Comparison of ENCODE assay signal across 16 cellular contexts in genomic region chr20:50099565-50099991, GRCh38. TPM values are rescaled to one million over a fixed set of nuclear protein-coding genes. Genes with fewer than 3 reads are reported as not detected.
DNase-seq lines count a peak whose midpoint lies in the region; ATAC-seq and TF ChIP-seq lines count a peak whose summit lies in the region.
"Had no signal": no experiment of that assay in that cellular context is flagged by ENCODE, and none has a peak within 500 bp of the region (broad histone marks: within the 10 kb centered on the region; RNA-seq: fewer than 3 reads in every experiment).

No MANE protein-coding gene starts in this region.

- H3K9me3 ChIP-seq in endodermal cell (ENCODE audit: control insufficient read depth, low read length) (no peaks in the 10 kb centered on the region), upper lobe of right lung (no peaks in the 10 kb centered on the region)

- H3K36me3 Mint-ChIP-seq in natural killer cell, result peaks cover 5% of the 10 kb centered on the region
- H3K36me3 Mint-ChIP-seq in natural killer cell treated with Interleukin-12 subunit alpha and Interleukin-12 subunit beta and Interleukin-15 and Interleukin-18, amount 100 ng/mL, for 72 hours, result peaks cover 38% of the 10 kb centered on the region
- H3K36me3 Mint-ChIP-seq in endodermal cell (ENCODE audit: low read depth), result peaks cover 27% of the 10 kb centered on the region
- peaks cover 0 to 63% (median 10%) of the 10 kb centered on the region in 3 donors for H3K36me3 Mint-ChIP-seq in naive thymus-derived CD8-positive, alpha-beta T cell

- no peak for DNase-seq in natural killer cell
- DNase-seq in natural killer cell treated with Interleukin-12 subunit alpha and Interleukin-12 subunit beta and Interleukin-15 and Interleukin-18, amount 100 ng/mL, for 72 hours (ENCODE audit: low spot score), result no peak
- no peak for DNase-seq in endodermal cell
- DNase-seq in naive thymus-derived CD8-positive, alpha-beta T cell, result no peak
- no peak for DNase-seq in upper lobe of right lung
- DNase-seq in COR-L47 (lab: John Stamatoyannopoulos, UW), result no peak
- DNase-seq: activated CD8-positive, alpha-beta memory T cell treated with anti-CD3 and anti-CD28 coated beads, Interleukin-2, amount 10 ng/mL, durations not matched to agents 7 days and 5 days; activated gamma-delta T cell; amniotic stem cell; H9; NCI-H526 treated with DMSO at 0.1 percent for 48 hours; stimulated activated CD4-positive, alpha-beta T cell treated with anti-CD3 and anti-CD28 coated beads, Interleukin-4, amount 100 ng/mL, for 24 hours; substantia nigra had no signal

- POLR2A ChIA-PET in naive thymus-derived CD8-positive, alpha-beta T cell (lab: Charles Lee), result interaction anchor here (1.1 to 2.8 kb wide), 2 partner anchors 13 to 53 kb away, joined by 3 to 9 read pairs; partner anchors contain the start of gene UBE2V1

- peaks cover 63 to 65% of the 10 kb centered on the region in 2 donors for H3K4me1 Mint-ChIP-seq in natural killer cell
- peaks cover 63 to 70% of the 10 kb centered on the region in 2 donors for H3K4me1 Mint-ChIP-seq in natural killer cell treated with Interleukin-12 subunit alpha and Interleukin-12 subunit beta and Interleukin-15 and Interleukin-18, amount 100 ng/mL, for 72 hours (ENCODE audit: low read depth in 2 of 2)
- H3K4me1 Mint-ChIP-seq in endodermal cell, result peaks cover 29% of the 10 kb centered on the region
- peaks cover 28 to 66% (median 54%) of the 10 kb centered on the region in 4 donors for H3K4me1 Mint-ChIP-seq in naive thymus-derived CD8-positive, alpha-beta T cell

- H3K27ac ChIP-seq in endodermal cell (ENCODE audit: low read depth, low read length) (no peak overlapping the region), upper lobe of right lung (no peak overlapping the region)

- no peak for TF ChIP-seq POLR2A in GM18505 (IDR thresholded peaks at IDR 0.05; ENCODE audit: borderline replicate concordance, extremely low read depth, insufficient read depth, insufficient read length)

- H3K27ac Mint-ChIP-seq in natural killer cell (peak overlapping the region; percentile 71 to 74), endodermal cell (no peak overlapping the region)
- peak overlapping the region in 1 of 2 donors; percentile 44 for H3K27ac Mint-ChIP-seq in natural killer cell treated with Interleukin-12 subunit alpha and Interleukin-12 subunit beta and Interleukin-15 and Interleukin-18, amount 100 ng/mL, for 72 hours
- peak overlapping the region in 7 of 10 donors; percentile 64 to 86 (median 69) for H3K27ac Mint-ChIP-seq in naive thymus-derived CD8-positive, alpha-beta T cell
- H3K27ac Mint-ChIP-seq: activated CD8-positive, alpha-beta memory T cell treated with anti-CD3 and anti-CD28 coated beads, Interleukin-2, amount 10 ng/mL, durations not matched to agents 7 days and 5 days had no signal

- H3K9me3 Mint-ChIP-seq in natural killer cell, result no peaks in the 10 kb centered on the region
- no peaks in the 10 kb centered on the region for H3K9me3 Mint-ChIP-seq in natural killer cell treated with Interleukin-12 subunit alpha and Interleukin-12 subunit beta and Interleukin-15 and Interleukin-18, amount 100 ng/mL, for 72 hours
- H3K9me3 Mint-ChIP-seq in endodermal cell, result no peaks in the 10 kb centered on the region
- no peaks in the 10 kb centered on the region for H3K9me3 Mint-ChIP-seq in naive thymus-derived CD8-positive, alpha-beta T cell
- H3K9me3 Mint-ChIP-seq: H9 had no signal

- intact Hi-C loops in natural killer cell (cut with micrococcal nuclease) (no loop called here), upper lobe of right lung (cut with DNase I) (loop anchor here (5.0 kb wide), 1 partner anchor 483 kb away; no protein-coding TSS in a partner anchor)

- TF ChIP-seq CTCF in natural killer cell (IDR thresholded peaks at IDR 0.05) (no peak), endodermal cell (conservative IDR thresholded peaks at IDR 0.05) (no peak), upper lobe of right lung (IDR thresholded peaks at IDR 0.05) (no peak)

- H3K4me3 Mint-ChIP-seq in natural killer cell, result no peak overlapping the region
- H3K4me3 Mint-ChIP-seq in natural killer cell treated with Interleukin-12 subunit alpha and Interleukin-12 subunit beta and Interleukin-15 and Interleukin-18, amount 100 ng/mL, for 72 hours, result no peak overlapping the region
- H3K4me3 Mint-ChIP-seq in endodermal cell, result no peak overlapping the region
- H3K4me3 Mint-ChIP-seq in naive thymus-derived CD8-positive, alpha-beta T cell, result no peak overlapping the region
- H3K4me3 Mint-ChIP-seq: activated CD8-positive, alpha-beta memory T cell treated with anti-CD3 and anti-CD28 coated beads, Interleukin-2, amount 10 ng/mL, durations not matched to agents 7 days and 5 days; H9 had no signal

- 81 to 85% methylated on average over 4 to 5 of the region's 5 CpGs for WGBS in endodermal cell (ENCODE audit: insufficient coverage in 1 of 2, insufficient read length in 1 of 2), 2 experiments

- H3K4me3 ChIP-seq in endodermal cell (ENCODE audit: low read length), result peak overlapping the region; percentile 8
- no peak overlapping the region for H3K4me3 ChIP-seq in upper lobe of right lung

- H3K4me1 ChIP-seq in endodermal cell (ENCODE audit: control insufficient read depth, insufficient read depth, low read length), result peaks cover 7% of the 10 kb centered on the region
- H3K4me1 ChIP-seq in upper lobe of right lung, result peaks cover 34% of the 10 kb centered on the region

- ATAC-seq in natural killer cell (no peak), upper lobe of right lung (peak; percentile 61), GM18505 (IDR thresholded peaks at IDR 0.05; ENCODE audit: unreplicated experiment) (no peak), HG02623 (IDR thresholded peaks at IDR 0.05; ENCODE audit: unreplicated experiment) (no peak)
- ATAC-seq in natural killer cell treated with Interleukin-12 subunit alpha and Interleukin-12 subunit beta and Interleukin-15 and Interleukin-18, amount 100 ng/mL, for 72 hours, result no peak
- no peak for ATAC-seq in naive thymus-derived CD8-positive, alpha-beta T cell
- ATAC-seq: activated CD4-positive, CD25-positive, alpha-beta regulatory T cell treated with anti-CD3 and anti-CD28 coated beads, Interleukin-2, amount 50 U/mL, for 24 hours; activated CD8-positive, alpha-beta memory T cell treated with anti-CD3 and anti-CD28 coated beads, Interleukin-2, amount 10 ng/mL, durations not matched to agents 7 days and 5 days had no signal

- no peak overlapping the region for H3K9ac ChIP-seq in endodermal cell (ENCODE audit: extremely low read depth, low read length, poor library complexity, severe bottlenecking)

- H3K36me3 ChIP-seq in endodermal cell (ENCODE audit: control insufficient read depth, insufficient read depth, low read length) (peaks cover 24% of the 10 kb centered on the region), upper lobe of right lung (peaks cover 21% of the 10 kb centered on the region)

- H3K27me3 ChIP-seq in endodermal cell (ENCODE audit: control insufficient read depth, insufficient read depth, low read length, poor library complexity, severe bottlenecking) (no peaks in the 10 kb centered on the region), upper lobe of right lung (no peaks in the 10 kb centered on the region)

- H3K27me3 Mint-ChIP-seq in natural killer cell (ENCODE audit: low read depth in 2 of 2), result no peaks in the 10 kb centered on the region
- H3K27me3 Mint-ChIP-seq in natural killer cell treated with Interleukin-12 subunit alpha and Interleukin-12 subunit beta and Interleukin-15 and Interleukin-18, amount 100 ng/mL, for 72 hours, result no peaks in the 10 kb centered on the region
- no peaks in the 10 kb centered on the region for H3K27me3 Mint-ChIP-seq in endodermal cell (ENCODE audit: insufficient read depth)
- no peaks in the 10 kb centered on the region for H3K27me3 Mint-ChIP-seq in naive thymus-derived CD8-positive, alpha-beta T cell
- H3K27me3 Mint-ChIP-seq: activated CD8-positive, alpha-beta memory T cell treated with anti-CD3 and anti-CD28 coated beads, Interleukin-2, amount 10 ng/mL, durations not matched to agents 7 days and 5 days had no signal

RNA-seq across cellular contexts. Expression of gene UBE2V1, which starts 13.4 kb away (rescaled TPM):
- total RNA-seq in natural killer cell (100 to 1,000 TPM; 194 to 238 (median 236) TPM), endodermal cell (100 to 1,000 TPM; 165 to 168 TPM), upper lobe of right lung (83.2 TPM)
- 100 to 1,000 TPM; 198 to 240 TPM for total RNA-seq in natural killer cell treated with Interleukin-12 subunit alpha and Interleukin-12 subunit beta and Interleukin-15 and Interleukin-18, amount 100 ng/mL, for 72 hours
- 148 TPM for polyA plus RNA-seq in endodermal cell (2013, experiment 1 of 2)
- 147 TPM for polyA plus RNA-seq in endodermal cell (2013, experiment 2 of 2)
- 100 to 1,000 TPM; 154 to 165 TPM for total RNA-seq in naive thymus-derived CD8-positive, alpha-beta T cell
- 100 to 1,000 TPM; 141 to 155 (median 148) TPM for polyA plus RNA-seq in naive thymus-derived CD8-positive, alpha-beta T cell

RNA-seq across cellular contexts. Expression of gene PEDS1, which starts 53.9 kb away (rescaled TPM):
- total RNA-seq in natural killer cell (10 to 100 TPM; 27.4 to 32.8 (median 31.5) TPM), endodermal cell (10 to 100 TPM; 28.0 to 30.9 TPM), upper lobe of right lung (31.3 TPM)
- total RNA-seq in natural killer cell treated with Interleukin-12 subunit alpha and Interleukin-12 subunit beta and Interleukin-15 and Interleukin-18, amount 100 ng/mL, for 72 hours, result 10 to 100 TPM; 31.2 to 33.8 TPM
- 27.7 TPM for polyA plus RNA-seq in endodermal cell (2013, experiment 1 of 2)
- 22.7 TPM for polyA plus RNA-seq in endodermal cell (2013, experiment 2 of 2)
- total RNA-seq in naive thymus-derived CD8-positive, alpha-beta T cell, result 10 to 100 TPM; 15.8 to 17.1 TPM
- polyA plus RNA-seq in naive thymus-derived CD8-positive, alpha-beta T cell, result 10 to 100 TPM; 13.0 to 30.2 (median 14.4) TPM
